ENCODE assay signal across 8 cellular contexts in the genomic region with DNA sequence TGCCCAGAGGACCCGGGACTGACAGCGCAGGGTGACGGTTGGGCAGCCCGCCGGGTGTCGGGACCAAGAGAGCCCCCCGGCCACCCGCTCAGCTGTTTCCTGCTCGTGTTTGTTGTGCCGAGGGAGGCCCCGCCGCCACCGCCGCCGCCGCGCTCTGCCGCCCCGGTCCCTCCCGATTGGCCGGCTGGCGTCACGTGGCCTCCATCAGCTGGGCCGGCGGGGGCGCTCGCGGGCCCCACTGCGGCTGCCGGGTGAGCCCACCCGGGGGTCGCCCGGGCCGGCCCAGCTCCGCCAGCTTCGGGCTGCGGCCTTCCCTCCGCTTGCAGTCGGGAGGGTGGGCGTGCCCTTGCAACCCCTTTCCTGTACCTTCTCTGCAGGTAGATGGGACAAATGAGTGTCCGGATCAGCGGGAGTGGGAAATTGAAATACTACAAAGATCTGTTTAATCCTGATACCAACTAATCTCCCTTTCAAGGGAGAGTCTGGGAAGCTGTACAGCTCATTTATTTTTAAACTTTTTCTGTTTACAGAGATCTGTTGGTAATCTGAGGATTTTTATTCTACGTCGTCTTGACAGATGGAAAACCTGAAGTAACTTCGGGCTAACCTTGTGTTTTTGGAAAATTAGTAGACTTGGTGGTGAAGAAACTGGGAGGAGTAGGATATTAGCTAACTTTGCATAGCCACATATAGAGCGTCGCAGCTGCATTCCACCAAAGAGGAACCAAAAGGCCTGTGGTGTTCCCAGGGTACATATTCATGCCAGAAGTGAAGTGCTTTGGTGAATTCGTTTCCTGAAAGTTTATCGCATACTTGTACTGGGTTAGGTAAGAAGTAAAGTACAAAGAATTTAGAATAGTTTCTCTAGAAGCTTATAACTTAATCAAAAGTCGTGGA. TPM values are rescaled to one million over a fixed set of nuclear protein-coding genes. Genes with fewer than 3 reads are reported as not detected.
DNase-seq lines count a peak whose midpoint lies in the region; ATAC-seq and TF ChIP-seq lines count a peak whose summit lies in the region.

No MANE protein-coding gene starts in this region.

- peak overlapping the region; percentile 86 for H3K9ac ChIP-seq in SK-N-MC (ENCODE audit: insufficient read length)

- peaks cover 40% of the 10 kb centered on the region for H3K4me1 ChIP-seq in CD4-positive, CD25-positive, alpha-beta regulatory T cell (ENCODE audit: control insufficient read depth, insufficient read depth, low read length, poor library complexity, severe bottlenecking)
- H3K4me1 ChIP-seq in ovary (ENCODE audit: insufficient read depth) (peaks cover 9% of the 10 kb centered on the region), thyroid gland (peaks cover 35 to 43% of the 10 kb centered on the region in 2 donors)

- H3K27ac Mint-ChIP-seq in CD4-positive, CD25-positive, alpha-beta regulatory T cell: peak overlapping the region; percentile 57 to 81 (median 79)
- peak overlapping the region; percentile 87 for H3K27ac Mint-ChIP-seq in activated naive CD8-positive, alpha-beta T cell

- no peaks in the 10 kb centered on the region for H3K27me3 ChIP-seq in CD4-positive, CD25-positive, alpha-beta regulatory T cell (ENCODE audit: control insufficient read depth, insufficient read depth, low read length)
- H3K27me3 ChIP-seq in ovary: no peaks in the 10 kb centered on the region
- H3K27me3 ChIP-seq in thyroid gland: no peaks in the 10 kb centered on the region

- intact Hi-C loops in Right ventricle myocardium inferior (cut with DNase I) (no loop called here), ovary (cut with DNase I) (no loop called here), thyroid gland (cut with DNase I) (no loop called here)

- H3K4me3 ChIP-seq in CD4-positive, CD25-positive, alpha-beta regulatory T cell (ENCODE audit: low read depth, low read length): peak overlapping the region; percentile 97
- peak overlapping the region; percentile 56 for H3K4me3 ChIP-seq in Jurkat, Clone E6-1 (ENCODE audit: low read length)
- peak overlapping the region; percentile 76 for H3K4me3 ChIP-seq in SK-N-MC
- peak overlapping the region; percentile 80 for H3K4me3 ChIP-seq in ovary
- H3K4me3 ChIP-seq in thyroid gland (replicated peaks in 1 of 3): peak overlapping the region; percentile 41 to 98 (median 91)

- H3K4me3 Mint-ChIP-seq in CD4-positive, CD25-positive, alpha-beta regulatory T cell: peak overlapping the region; percentile 84 to 94 (median 89)
- H3K4me3 Mint-ChIP-seq in activated naive CD8-positive, alpha-beta T cell: peak overlapping the region; percentile 87

- peaks cover 28% of the 10 kb centered on the region for H3K36me3 ChIP-seq in CD4-positive, CD25-positive, alpha-beta regulatory T cell (ENCODE audit: control insufficient read depth, insufficient read depth, low read length)
- peaks cover 50% of the 10 kb centered on the region for H3K36me3 ChIP-seq in SK-N-MC (ENCODE audit: insufficient read depth, low read length)
- H3K36me3 ChIP-seq in ovary: no peaks in the 10 kb centered on the region
- no peaks in the 10 kb centered on the region for H3K36me3 ChIP-seq in thyroid gland

- H3K4me1 Mint-ChIP-seq in CD4-positive, CD25-positive, alpha-beta regulatory T cell: peaks cover 31 to 72% (median 58%) of the 10 kb centered on the region in 4 donors
- peaks cover 64% of the 10 kb centered on the region for H3K4me1 Mint-ChIP-seq in activated naive CD8-positive, alpha-beta T cell (ENCODE audit: low read depth)

- DNase-seq in CD4-positive, CD25-positive, alpha-beta regulatory T cell: peak; percentile 72 to 85 (median 83)
- DNase-seq in Jurkat, Clone E6-1 (ENCODE audit: low read depth, low spot score): peak; percentile 4
- DNase-seq in SK-N-MC (ENCODE audit: low read depth, low spot score) (no peak), Right ventricle myocardium inferior (ENCODE audit: missing footprints) (peak; percentile 94), ovary (peak; percentile 73 to 88 (median 85)), thyroid gland (peak; percentile 79 to 81)

- H3K9me3 Mint-ChIP-seq in CD4-positive, CD25-positive, alpha-beta regulatory T cell: peaks cover 0 to 1% (median 0%) of the 10 kb centered on the region in 7 donors
- H3K9me3 Mint-ChIP-seq in activated naive CD8-positive, alpha-beta T cell (ENCODE audit: low read depth): no peaks in the 10 kb centered on the region

- H3K36me3 Mint-ChIP-seq in CD4-positive, CD25-positive, alpha-beta regulatory T cell: peaks cover 29% of the 10 kb centered on the region
- H3K36me3 Mint-ChIP-seq in activated naive CD8-positive, alpha-beta T cell: peaks cover 5% of the 10 kb centered on the region

- TF ChIP-seq EP300 in ovary (IDR thresholded peaks at IDR 0.05): no peak

- peak in 1 of 2 donors; percentile 4 for ATAC-seq in CD4-positive, CD25-positive, alpha-beta regulatory T cell (ENCODE audit: low read depth in 2 of 2)
- ATAC-seq in GM19463 (IDR thresholded peaks at IDR 0.05; ENCODE audit: unreplicated experiment) (peak; percentile 18), Right ventricle myocardium inferior (peak; percentile 29)

- TF ChIP-seq CTCF in ovary (IDR thresholded peaks at IDR 0.05) (peak in 2 of 3 donors; percentile 55 to 62), thyroid gland (IDR thresholded peaks at IDR 0.05) (peak in 4 of 6 experiments; percentile 20 to 65 (median 53))

- H3K27me3 Mint-ChIP-seq in CD4-positive, CD25-positive, alpha-beta regulatory T cell: peaks cover 7% of the 10 kb centered on the region
- H3K27me3 Mint-ChIP-seq in activated naive CD8-positive, alpha-beta T cell: no peaks in the 10 kb centered on the region

- TF ChIP-seq POLR2A in ovary (IDR thresholded peaks at IDR 0.05) (peak; percentile 75), thyroid gland (IDR thresholded peaks at IDR 0.05) (peak in 1 of 2 donors; percentile 88)

- H3K9me3 ChIP-seq in CD4-positive, CD25-positive, alpha-beta regulatory T cell (ENCODE audit: control insufficient read depth in 2 of 2, low read length in 2 of 2): no peaks in the 10 kb centered on the region
- H3K9me3 ChIP-seq in SK-N-MC (ENCODE audit: low read depth, low read length): no peaks in the 10 kb centered on the region
- no peaks in the 10 kb centered on the region for H3K9me3 ChIP-seq in ovary
- H3K9me3 ChIP-seq in thyroid gland: no peaks in the 10 kb centered on the region

- peak overlapping the region; percentile 99 for H3K27ac ChIP-seq in CD4-positive, CD25-positive, alpha-beta regulatory T cell (ENCODE audit: insufficient read depth, low read length, poor library complexity, severe bottlenecking)
- H3K27ac ChIP-seq in SK-N-MC: peak overlapping the region; percentile 81
- H3K27ac ChIP-seq in ovary: peak overlapping the region; percentile 89
- peak overlapping the region; percentile 90 to 99 (median 94) for H3K27ac ChIP-seq in thyroid gland

- 7% methylated on average over 41 to 50 of the region's 50 CpGs for WGBS in ovary, 3 donors
- WGBS in thyroid gland, 2 donors: 10 to 16% methylated on average over 18 to 30 of the region's 50 CpGs

RNA-seq across cellular contexts. Expression of a gene that starts 1.2 kb away (rescaled TPM):
- total RNA-seq in CD4-positive, CD25-positive, alpha-beta regulatory T cell: 616 TPM
- 100 to 1,000 TPM; 158 to 192 (median 168) TPM for polyA plus RNA-seq in CD4-positive, CD25-positive, alpha-beta regulatory T cell
- polyA plus RNA-seq in Jurkat, Clone E6-1 (2012; ENCODE audit: insufficient read depth, insufficient read length): 14.1 TPM
- total RNA-seq in Right ventricle myocardium inferior (67.5 TPM), ovary (100 to 1,000 TPM in 2 of 7 donors, 10 to 100 TPM in 5; 65.1 to 103 (median 81.6) TPM), thyroid gland (100 to 1,000 TPM in 3 of 4 donors, 10 to 100 TPM in 1; 74.7 to 129 (median 103) TPM)
- polyA plus RNA-seq in ovary: 10 to 100 TPM; 68.9 to 91.2 TPM
